In the genomic region with DNA sequence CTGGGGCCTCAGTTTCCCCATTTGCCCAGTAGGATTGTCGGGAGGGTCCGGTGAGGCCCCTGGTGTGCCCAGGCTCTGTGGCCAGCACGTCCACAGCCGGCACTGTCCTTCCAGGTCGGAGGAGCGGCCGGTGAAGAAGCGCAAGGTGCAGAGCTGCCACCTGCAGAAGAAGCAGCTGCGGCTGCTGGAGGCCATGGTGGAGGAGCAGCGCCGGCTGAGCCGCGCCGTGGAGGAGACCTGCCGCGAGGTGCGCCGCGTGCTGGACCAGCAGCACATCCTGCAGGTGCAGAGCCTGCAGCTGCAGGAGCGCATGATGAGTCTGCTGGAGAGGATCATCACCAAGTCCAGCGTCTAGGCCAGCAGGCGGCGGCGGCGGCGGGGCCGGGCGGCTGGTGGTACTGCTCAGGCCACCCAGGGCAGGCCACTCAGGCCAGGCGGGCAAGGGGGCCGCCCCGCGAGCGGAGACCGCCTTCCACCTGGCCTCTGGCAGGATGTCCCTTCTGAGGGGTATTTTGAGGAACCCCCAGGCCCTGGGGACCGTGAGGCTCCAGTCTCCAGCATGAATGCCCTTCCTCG, we compare ENCODE assay signal across 18 cellular contexts. TPM values are rescaled to one million over a fixed set of nuclear protein-coding genes. Genes with fewer than 3 reads are reported as not detected.
A peak's percentile ranks its signal among the peaks of the same experiment; 100 is the strongest.
DNase-seq lines count a peak whose midpoint lies in the region; ATAC-seq and TF ChIP-seq lines count a peak whose summit lies in the region.
"Had no signal": no experiment of that assay in that cellular context is flagged by ENCODE, and none has a peak within 500 bp of the region (broad histone marks: within the 10 kb centered on the region; RNA-seq: fewer than 3 reads in every experiment).

No MANE protein-coding gene starts in this region.

- H3K9me3 Mint-ChIP-seq in activated naive CD4-positive, alpha-beta T cell treated with anti-CD3 and anti-CD28 coated beads for 36 hours = no peaks in the 10 kb centered on the region
- H3K9me3 Mint-ChIP-seq in mesothelial cell of epicardium (no peaks in the 10 kb centered on the region), type B pancreatic cell (no peaks in the 10 kb centered on the region)
- H3K9me3 Mint-ChIP-seq in naive thymus-derived CD8-positive, alpha-beta T cell = no peaks in the 10 kb centered on the region
- H3K9me3 Mint-ChIP-seq: activated CD8-positive, alpha-beta T cell treated with anti-CD3 and anti-CD28 coated beads for 36 hours; stimulated activated effector memory CD8-positive, alpha-beta T cell treated with anti-CD3 and anti-CD28 coated beads, Interleukin-12 subunit alpha, Interleukin-12 subunit beta, amount 100 ng/mL, for 72 hours had no signal

- DNase-seq in activated naive CD4-positive, alpha-beta T cell treated with anti-CD3 and anti-CD28 coated beads for 36 hours = peak; percentile 1
- DNase-seq in activated naive CD4-positive, alpha-beta T cell treated with Interleukin-2 at 50 U/mL for 16 hours = no peak
- DNase-seq in activated CD8-positive, alpha-beta memory T cell treated with anti-CD3 and anti-CD28 coated beads, Interleukin-2, amount 50 U/mL, for 4 hours = peak; percentile 6
- peak; percentile 14 to 33 for DNase-seq in mesothelial cell of epicardium (ENCODE audit: low spot score in 2 of 2, unreplicated experiment in 2 of 2)
- DNase-seq in type B pancreatic cell (ENCODE audit: extremely low spot score, unreplicated experiment) = peak; percentile 67
- no peak for DNase-seq in NCI-H82 treated with DMSO at 0.1 percent for 48 hours (lab: John Stamatoyannopoulos, UW; ENCODE audit: unreplicated experiment)
- DNase-seq in naive thymus-derived CD8-positive, alpha-beta T cell = no peak
- DNase-seq in SKM-1 treated with dmso at 0.1 percent for 144 hours (lab: John Stamatoyannopoulos, UW; ENCODE audit: unreplicated experiment) = no peak
- DNase-seq: activated CD8-positive, alpha-beta T cell treated with anti-CD3 and anti-CD28 coated beads for 36 hours; colonic mucosa; foreskin melanocyte; HCEC 1CT; NCI-H1417 treated with DMSO at 0.1 percent for 48 hours; NCI-H2171 treated with DMSO at 0.1 percent for 48 hours had no signal

- POLR2A ChIA-PET in naive thymus-derived CD8-positive, alpha-beta T cell (lab: Charles Lee) = no interaction called here

- intact Hi-C loops in activated naive CD4-positive, alpha-beta T cell treated with anti-CD3 and anti-CD28 coated beads for 36 hours (cut with micrococcal nuclease) = no loop called here

- CTCF ChIA-PET in activated naive CD4-positive, alpha-beta T cell treated with anti-CD3 and anti-CD28 coated beads for 36 hours (lab: Charles Lee) = no interaction called here

- H3K36me3 Mint-ChIP-seq in activated naive CD4-positive, alpha-beta T cell treated with anti-CD3 and anti-CD28 coated beads for 36 hours (ENCODE audit: low read depth) = peaks cover 1% of the 10 kb centered on the region
- H3K36me3 Mint-ChIP-seq in mesothelial cell of epicardium (no peaks in the 10 kb centered on the region), type B pancreatic cell (no peaks in the 10 kb centered on the region)
- H3K36me3 Mint-ChIP-seq in naive thymus-derived CD8-positive, alpha-beta T cell = peaks cover 0 to 10% (median 0%) of the 10 kb centered on the region in 3 donors
- H3K36me3 Mint-ChIP-seq: stimulated activated effector memory CD8-positive, alpha-beta T cell treated with anti-CD3 and anti-CD28 coated beads, Interleukin-12 subunit alpha, Interleukin-12 subunit beta, amount 100 ng/mL, for 72 hours had no signal

- H3K4me3 Mint-ChIP-seq in activated naive CD4-positive, alpha-beta T cell treated with anti-CD3 and anti-CD28 coated beads for 36 hours = no peak overlapping the region
- H3K4me3 Mint-ChIP-seq in mesothelial cell of epicardium = no peak overlapping the region
- H3K4me3 Mint-ChIP-seq in type B pancreatic cell = no peak overlapping the region
- H3K4me3 Mint-ChIP-seq in naive thymus-derived CD8-positive, alpha-beta T cell = no peak overlapping the region
- H3K4me3 Mint-ChIP-seq: activated CD8-positive, alpha-beta T cell treated with anti-CD3 and anti-CD28 coated beads for 36 hours; stimulated activated effector memory CD8-positive, alpha-beta T cell treated with anti-CD3 and anti-CD28 coated beads, Interleukin-12 subunit alpha, Interleukin-12 subunit beta, amount 100 ng/mL, for 72 hours had no signal

- H3K27ac Mint-ChIP-seq in activated naive CD4-positive, alpha-beta T cell treated with anti-CD3 and anti-CD28 coated beads for 36 hours = no peak overlapping the region
- H3K27ac Mint-ChIP-seq in mesothelial cell of epicardium = no peak overlapping the region
- H3K27ac Mint-ChIP-seq in type B pancreatic cell = no peak overlapping the region
- H3K27ac Mint-ChIP-seq in naive thymus-derived CD8-positive, alpha-beta T cell = no peak overlapping the region
- H3K27ac Mint-ChIP-seq: activated CD8-positive, alpha-beta T cell treated with anti-CD3 and anti-CD28 coated beads for 36 hours; stimulated activated effector memory CD8-positive, alpha-beta T cell treated with anti-CD3 and anti-CD28 coated beads, Interleukin-12 subunit alpha, Interleukin-12 subunit beta, amount 100 ng/mL, for 72 hours had no signal

- TF ChIP-seq CTCF in mesothelial cell of epicardium (IDR thresholded peaks at IDR 0.05; ENCODE audit: unreplicated experiment) = no peak
- no peak for TF ChIP-seq CTCF in type B pancreatic cell (conservative IDR thresholded peaks at IDR 0.05)

- no peaks in the 10 kb centered on the region for H3K27me3 Mint-ChIP-seq in activated naive CD4-positive, alpha-beta T cell treated with anti-CD3 and anti-CD28 coated beads for 36 hours (ENCODE audit: low read depth)
- H3K27me3 Mint-ChIP-seq in mesothelial cell of epicardium (ENCODE audit: low read depth) (no peaks in the 10 kb centered on the region), type B pancreatic cell (no peaks in the 10 kb centered on the region)
- no peaks in the 10 kb centered on the region for H3K27me3 Mint-ChIP-seq in naive thymus-derived CD8-positive, alpha-beta T cell
- H3K27me3 Mint-ChIP-seq: activated CD8-positive, alpha-beta T cell treated with anti-CD3 and anti-CD28 coated beads for 36 hours had no signal

- no peak for ATAC-seq in naive thymus-derived CD8-positive, alpha-beta T cell
- ATAC-seq: activated CD8-positive, alpha-beta T cell treated with anti-CD3 and anti-CD28 coated beads for 36 hours; Panc1; SK-N-SH treated with all-trans-retinoic acid at 6 μM for 48 hours; stimulated activated effector memory CD8-positive, alpha-beta T cell treated with anti-CD3 and anti-CD28 coated beads, Interleukin-12 subunit alpha, Interleukin-12 subunit beta, amount 100 ng/mL, for 72 hours had no signal

- H3K4me1 Mint-ChIP-seq in activated naive CD4-positive, alpha-beta T cell treated with anti-CD3 and anti-CD28 coated beads for 36 hours (ENCODE audit: low read depth) = no peaks in the 10 kb centered on the region
- H3K4me1 Mint-ChIP-seq in mesothelial cell of epicardium (peaks cover 4% of the 10 kb centered on the region), type B pancreatic cell (ENCODE audit: unreplicated experiment) (no peaks in the 10 kb centered on the region)
- no peaks in the 10 kb centered on the region for H3K4me1 Mint-ChIP-seq in naive thymus-derived CD8-positive, alpha-beta T cell
- H3K4me1 Mint-ChIP-seq: stimulated activated effector memory CD8-positive, alpha-beta T cell treated with anti-CD3 and anti-CD28 coated beads, Interleukin-12 subunit alpha, Interleukin-12 subunit beta, amount 100 ng/mL, for 72 hours had no signal

RNA-seq across cellular contexts. Expression of a gene that starts 6.7 kb away (rescaled TPM):
- total RNA-seq in activated naive CD4-positive, alpha-beta T cell treated with anti-CD3 and anti-CD28 coated beads for 36 hours = under 1 TPM; 0.49 to 0.55 TPM
- total RNA-seq in mesothelial cell of epicardium (2.5 to 3.1 TPM (median 2.6 TPM) in 3 replicates), type B pancreatic cell (ENCODE audit: low replicate concordance) (1.4 TPM in 2 replicates)
- 1 to 10 TPM; 1.8 to 2.1 TPM for total RNA-seq in naive thymus-derived CD8-positive, alpha-beta T cell
- polyA plus RNA-seq in naive thymus-derived CD8-positive, alpha-beta T cell = under 1 TPM in 1 of 3 donors, not detected in 2; 0.18 TPM
- total RNA-seq: HT1080 had no signal

RNA-seq across cellular contexts. Expression of a gene that starts 37.1 kb away (rescaled TPM):
- 1 to 10 TPM; 8.7 to 8.9 TPM for total RNA-seq in activated naive CD4-positive, alpha-beta T cell treated with anti-CD3 and anti-CD28 coated beads for 36 hours
- total RNA-seq in mesothelial cell of epicardium (75.9 to 81.9 TPM (median 78.9 TPM) in 3 replicates), type B pancreatic cell (ENCODE audit: low replicate concordance) (35.7 and 67.5 TPM in 2 replicates)
- 1 to 10 TPM; 1.2 to 1.6 TPM for total RNA-seq in naive thymus-derived CD8-positive, alpha-beta T cell
- 1 to 10 TPM; 2.0 to 2.6 (median 2.1) TPM for polyA plus RNA-seq in naive thymus-derived CD8-positive, alpha-beta T cell

Comparison
In these comparisons a context has a peak if more than half of its experiments do, and no peak if none do; other contexts are left out.
1. DNase-seq: peak in activated naive CD4-positive, alpha-beta T cell treated with anti-CD3 and anti-CD28 coated beads for 36 hours (single experiment), activated CD8-positive, alpha-beta memory T cell treated with anti-CD3 and anti-CD28 coated beads, Interleukin-2, amount 50 U/mL, for 4 hours (single experiment), mesothelial cell of epicardium (2 of 2) and type B pancreatic cell (single experiment); none in activated naive CD4-positive, alpha-beta T cell treated with Interleukin-2 at 50 U/mL for 16 hours (single experiment), NCI-H82 treated with DMSO at 0.1 percent for 48 hours (single experiment), naive thymus-derived CD8-positive, alpha-beta T cell (0 of 10) and SKM-1 treated with dmso at 0.1 percent for 144 hours (single experiment).